Comparison of ENCODE assay signal across 12 cellular contexts in the genomic region with DNA sequence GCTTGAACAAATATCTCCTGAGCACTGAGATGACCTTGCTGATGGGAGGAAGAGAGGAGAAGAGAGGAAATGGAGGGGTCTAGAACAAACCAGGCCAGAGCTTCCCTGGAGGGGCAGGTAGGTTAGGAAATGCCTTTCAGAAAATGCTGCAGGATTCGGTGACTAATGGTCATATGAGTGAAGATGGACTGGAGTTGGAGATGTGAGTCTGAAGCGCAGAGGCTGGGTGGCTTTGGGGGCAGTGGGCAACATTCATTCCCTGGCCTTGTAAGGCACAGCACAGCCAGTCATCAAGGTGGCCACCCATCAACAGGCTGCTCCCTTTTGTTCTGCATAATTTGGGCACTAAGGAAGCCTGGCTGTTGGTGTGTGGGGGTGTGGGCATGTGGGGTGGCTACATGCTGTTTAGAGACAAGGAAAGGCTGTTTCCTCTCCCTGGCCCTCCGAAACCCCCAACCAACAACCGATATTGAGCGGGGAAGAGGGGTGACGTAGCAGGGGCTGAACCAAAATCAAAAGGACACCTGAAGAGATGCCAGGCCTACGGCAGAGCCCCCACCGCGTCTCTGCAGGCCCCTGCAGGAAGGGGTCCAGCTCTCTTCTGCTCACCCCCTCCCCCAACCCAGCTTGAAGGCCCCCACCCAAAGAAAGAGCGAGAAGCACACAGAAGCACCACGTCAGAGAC. TPM values are rescaled to one million over a fixed set of nuclear protein-coding genes. Genes with fewer than 3 reads are reported as not detected.
A peak's percentile ranks its signal among the peaks of the same experiment; 100 is the strongest.
DNase-seq lines count a peak whose midpoint lies in the region; ATAC-seq and TF ChIP-seq lines count a peak whose summit lies in the region.
"Had no signal": no experiment of that assay in that cellular context is flagged by ENCODE, and none has a peak within 500 bp of the region (broad histone marks: within the 10 kb centered on the region; RNA-seq: fewer than 3 reads in every experiment).

No MANE protein-coding gene starts in this region.

- H3K4me3 ChIP-seq in right cardiac atrium (ENCODE audit: low read length) (peak overlapping the region; percentile 50), right atrium auricular region (peak overlapping the region in 1 of 2 donors; percentile 57), tibial artery (peak overlapping the region; percentile 46 to 48), MG63 (no peak overlapping the region)

- ATAC-seq in right cardiac atrium: no peak

- H3K27ac Mint-ChIP-seq in activated naive CD8-positive, alpha-beta T cell: no peak overlapping the region

- peaks cover 30% of the 10 kb centered on the region for H3K4me1 Mint-ChIP-seq in activated naive CD8-positive, alpha-beta T cell (ENCODE audit: low read depth)

- DNase-seq in right cardiac atrium (no peak), right atrium auricular region (ENCODE audit: low spot score) (no peak), iPS-NIHi11 (ENCODE audit: low spot score) (peak; percentile 12), tibial artery (no peak), hippocampal formation (lab: John Stamatoyannopoulos, UW) (no peak), globus pallidus (ENCODE audit: low spot score) (no peak), MG63 (no peak)
- DNase-seq: NCI-H2081 treated with DMSO at 0.1 percent for 48 hours, OCI-M1 had no signal

- intact Hi-C loops in right cardiac atrium (cut with DNase I): no loop called here
- intact Hi-C loops in tibial artery (cut with DNase I; ENCODE audit: low total_unique reads): no loop called here

- no peak for TF ChIP-seq CTCF in right atrium auricular region (IDR thresholded peaks at IDR 0.05)
- TF ChIP-seq CTCF in tibial artery (IDR thresholded peaks at IDR 0.05): no peak

- 54% methylated on average over 11 of the region's 11 CpGs for WGBS in right cardiac atrium

- peak overlapping the region; percentile 69 for H3K4me3 Mint-ChIP-seq in activated naive CD8-positive, alpha-beta T cell

- peaks cover 45% of the 10 kb centered on the region for H3K27me3 Mint-ChIP-seq in activated naive CD8-positive, alpha-beta T cell

- H3K27me3 ChIP-seq in right cardiac atrium (ENCODE audit: control insufficient read depth, insufficient read depth): no peaks in the 10 kb centered on the region
- peaks cover 0 to 18% of the 10 kb centered on the region in 2 donors for H3K27me3 ChIP-seq in right atrium auricular region
- peaks cover 0 to 92% of the 10 kb centered on the region in 2 donors for H3K27me3 ChIP-seq in tibial artery
- peaks cover 45% of the 10 kb centered on the region for H3K27me3 ChIP-seq in MG63

- H3K27ac ChIP-seq in right cardiac atrium (ENCODE audit: low read length): no peak overlapping the region
- no peak overlapping the region for H3K27ac ChIP-seq in right atrium auricular region
- no peak overlapping the region for H3K27ac ChIP-seq in tibial artery
- H3K27ac ChIP-seq: BLaER1 treated with 17β-estradiol and CSF1 and Interleukin-3, amounts not matched to agents 10 nM and 100 nM had no signal

- no peaks in the 10 kb centered on the region for H3K9me3 Mint-ChIP-seq in activated naive CD8-positive, alpha-beta T cell (ENCODE audit: low read depth)

- no peaks in the 10 kb centered on the region for H3K36me3 ChIP-seq in right atrium auricular region
- no peaks in the 10 kb centered on the region for H3K36me3 ChIP-seq in tibial artery
- no peaks in the 10 kb centered on the region for H3K36me3 ChIP-seq in MG63
- H3K36me3 ChIP-seq: BLaER1 treated with 17β-estradiol and CSF1 and Interleukin-3, amounts not matched to agents 10 nM and 100 nM had no signal

- H3K4me1 ChIP-seq in right cardiac atrium (ENCODE audit: control insufficient read depth, insufficient read depth, low read length): peaks cover 3% of the 10 kb centered on the region
- peaks cover 0 to 44% of the 10 kb centered on the region in 2 donors for H3K4me1 ChIP-seq in right atrium auricular region
- H3K4me1 ChIP-seq in tibial artery: peaks cover 0 to 38% (median 36%) of the 10 kb centered on the region in 4 donors

- no peaks in the 10 kb centered on the region for H3K36me3 Mint-ChIP-seq in activated naive CD8-positive, alpha-beta T cell

- no peaks in the 10 kb centered on the region for H3K9me3 ChIP-seq in right cardiac atrium (ENCODE audit: control insufficient read depth, low read length)
- no peaks in the 10 kb centered on the region for H3K9me3 ChIP-seq in right atrium auricular region
- H3K9me3 ChIP-seq in tibial artery: no peaks in the 10 kb centered on the region
- no peaks in the 10 kb centered on the region for H3K9me3 ChIP-seq in MG63
- H3K9me3 ChIP-seq: BLaER1 treated with 17β-estradiol and CSF1 and Interleukin-3, amounts not matched to agents 10 nM and 100 nM had no signal

RNA-seq across cellular contexts. Expression of a gene that starts 1.5 kb away (rescaled TPM):
- 10 to 100 TPM in 1 of 4 donors, 1 to 10 TPM in 3; 9.4 to 17.3 (median 9.6) TPM for total RNA-seq in right cardiac atrium
- polyA plus RNA-seq in right cardiac atrium: 7.3 TPM
- total RNA-seq in right atrium auricular region: 1 to 10 TPM; 5.7 to 9.4 TPM
- total RNA-seq in MG63 (2014; rRNA removed; shearing (Covaris generic); ENCODE audit: low replicate concordance): not detected in 2 replicates

RNA-seq across cellular contexts. Expression of a gene that starts 13.8 kb away (rescaled TPM):
- total RNA-seq in right cardiac atrium (1 to 10 TPM; 1.3 to 3.0 (median 1.8) TPM), right atrium auricular region (under 1 TPM; 0.59 to 0.94 TPM)
- polyA plus RNA-seq in right cardiac atrium: 2.2 TPM
- total RNA-seq in MG63 (2014; rRNA removed; shearing (Covaris generic); ENCODE audit: low replicate concordance): not detected in 2 replicates
- total RNA-seq: myocyte had no signal

RNA-seq across cellular contexts. Expression of a gene that starts 20.8 kb away (rescaled TPM):
- 100 to 1,000 TPM; 101 to 188 (median 149) TPM for total RNA-seq in right cardiac atrium
- 144 TPM for polyA plus RNA-seq in right cardiac atrium
- total RNA-seq in right atrium auricular region: 100 to 1,000 TPM in 1 of 2 donors, 10 to 100 TPM in 1; 97.2 to 136 TPM
- total RNA-seq in MG63 (2014; rRNA removed; shearing (Covaris generic); ENCODE audit: low replicate concordance): 2.1 TPM in 1 of 2 replicates, not detected in the other

RNA-seq across cellular contexts. Expression of a gene that starts 44.2 kb away (rescaled TPM):
- total RNA-seq in right cardiac atrium (10 to 100 TPM in 2 of 4 donors, 1 to 10 TPM in 2; 9.0 to 12.0 (median 10.0) TPM), right atrium auricular region (10 to 100 TPM in 1 of 2 donors, 1 to 10 TPM in 1; 4.8 to 13.2 TPM)
- polyA plus RNA-seq in right cardiac atrium: 6.0 TPM
- total RNA-seq in MG63 (2014; rRNA removed; shearing (Covaris generic); ENCODE audit: low replicate concordance): 18.7 and 38.9 TPM in 2 replicates

RNA-seq across cellular contexts. Expression of a gene that starts 46.9 kb away (rescaled TPM):
- total RNA-seq in right cardiac atrium: 1 to 10 TPM in 3 of 4 donors, under 1 TPM in 1; 0.96 to 3.3 (median 1.5) TPM
- polyA plus RNA-seq in right cardiac atrium: 0.72 TPM
- 1 to 10 TPM in 1 of 2 donors, under 1 TPM in 1; 0.74 to 2.6 TPM for total RNA-seq in right atrium auricular region
- 1.3 TPM in 1 of 2 replicates, not detected in the other for total RNA-seq in MG63 (2014; rRNA removed; shearing (Covaris generic); ENCODE audit: low replicate concordance)

Comparison
In these comparisons a context has a peak if more than half of its experiments do, and no peak if none do; other contexts are left out.
1. RNA of a gene that starts 20.8 kb away (total RNA-seq): 101 to 188 TPM in right cardiac atrium and 97.2 to 136 TPM in right atrium auricular region; 2.1 TPM in MG63; every median in the first group is over 10 times any median in the second.